Comparison of ENCODE assay signal across 13 cellular contexts in the genomic region with DNA sequence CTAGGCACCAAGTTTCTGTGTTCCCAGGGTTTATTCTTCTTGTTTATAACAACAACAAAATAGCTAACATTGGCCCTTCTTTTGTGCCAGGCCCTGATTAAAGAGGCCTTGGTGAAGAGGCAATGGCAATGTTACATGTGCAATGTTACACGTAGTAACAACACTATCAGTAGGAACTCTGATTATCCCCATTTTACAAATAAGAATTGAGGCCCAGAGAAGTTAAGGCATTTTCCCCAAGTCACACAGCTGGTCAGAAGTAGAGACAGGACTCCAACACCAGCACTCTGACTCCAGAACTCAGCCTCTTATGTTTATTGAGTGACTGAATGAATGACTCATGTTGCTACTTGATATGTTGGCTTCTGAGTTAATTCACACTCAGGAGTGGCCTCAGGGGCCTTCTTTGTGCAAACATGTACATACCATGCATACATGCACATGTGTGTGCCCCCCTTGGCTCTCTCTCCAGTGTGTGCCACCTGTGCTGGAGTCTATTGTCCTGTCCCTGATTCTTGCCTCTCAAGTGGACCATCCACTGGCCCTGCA.
A peak's percentile ranks its signal among the peaks of the same experiment; 100 is the strongest.
DNase-seq lines count a peak whose midpoint lies in the region; ATAC-seq, FAIRE-seq and TF ChIP-seq lines count a peak whose summit lies in the region.
"Had no signal": no experiment of that assay in that cellular context is flagged by ENCODE, and none has a peak within 500 bp of the region (broad histone marks: within the 10 kb centered on the region; RNA-seq: fewer than 3 reads in every experiment).

No MANE protein-coding gene starts in this region.

- H3K4me3 ChIP-seq in bronchial epithelial cell (ENCODE audit: low read depth, low read length) (no peak overlapping the region), osteoblast (ENCODE audit: insufficient read depth, low read length) (no peak overlapping the region)

- H3K36me3 ChIP-seq in bronchial epithelial cell (ENCODE audit: control insufficient read depth, insufficient read depth, low read length) (no peaks in the 10 kb centered on the region), osteoblast (ENCODE audit: insufficient read depth, low read length) (no peaks in the 10 kb centered on the region)

- H3K4me1 Mint-ChIP-seq in CD14-positive monocyte, result peaks cover 4% of the 10 kb centered on the region
- H3K4me1 Mint-ChIP-seq: CD8-positive, alpha-beta memory T cell had no signal

- H3K27ac ChIP-seq in osteoblast (ENCODE audit: low read depth, low read length), result no peak overlapping the region

- H3K9me3 ChIP-seq in osteoblast (ENCODE audit: low read depth, low read length), result no peaks in the 10 kb centered on the region

- peaks cover 0 to 7% (median under 1%) of the 10 kb centered on the region in 7 donors for H3K9me3 Mint-ChIP-seq in CD14-positive monocyte
- H3K9me3 Mint-ChIP-seq: T-cell had no signal

- H3K79me2 ChIP-seq in osteoblast (ENCODE audit: insufficient read depth, low read length), result no peaks in the 10 kb centered on the region

- no peak overlapping the region for H3K4me2 ChIP-seq in osteoblast (ENCODE audit: insufficient read depth, low read length)

- no peak for ATAC-seq in GM21360 (IDR thresholded peaks at IDR 0.05; ENCODE audit: unreplicated experiment)
- ATAC-seq: T-cell had no signal

- no peaks in the 10 kb centered on the region for H3K36me3 Mint-ChIP-seq in CD14-positive monocyte

- H3K4me1 ChIP-seq in osteoblast (ENCODE audit: insufficient read depth, low read length), result peaks cover 20% of the 10 kb centered on the region

- peak; percentile 26 for DNase-seq in CD14-positive monocyte (ENCODE audit: low spot score)
- DNase-seq in M059J (ENCODE audit: low read depth), result peak; percentile 37
- peak; percentile 25 for DNase-seq in bronchial epithelial cell (ENCODE audit: low read depth)
- peak; percentile 50 for DNase-seq in osteoblast (ENCODE audit: insufficient read length, low spot score, missing footprints)
- no peak for DNase-seq in NCI-H446 treated with DMSO at 0.1 percent for 48 hours (lab: John Stamatoyannopoulos, UW)
- no peak for DNase-seq in DMS 273 treated with DMSO at 0.1 percent for 48 hours (lab: John Stamatoyannopoulos, UW)
- DNase-seq: ACHN; CD8-positive, alpha-beta memory T cell; GOT3; NCI-H2029; NCI-H526; T-cell had no signal

- intact Hi-C loops in CD14-positive monocyte (cut with micrococcal nuclease), result no loop called here

- H3K27ac Mint-ChIP-seq in CD14-positive monocyte, result no peak overlapping the region
- H3K27ac Mint-ChIP-seq: T-cell had no signal

- FAIRE-seq in bronchial epithelial cell (lab: Jason Lieb, UNC), result no peak

- no peak overlapping the region for H2AFZ ChIP-seq in osteoblast (ENCODE audit: low read length)

- peaks cover 11% of the 10 kb centered on the region for H3K27me3 ChIP-seq in bronchial epithelial cell (ENCODE audit: control insufficient read depth, insufficient read depth, low read length)
- no peaks in the 10 kb centered on the region for H3K27me3 ChIP-seq in osteoblast (ENCODE audit: insufficient read depth, low read length)

- TF ChIP-seq CTCF in CD14-positive monocyte (IDR thresholded peaks at IDR 0.05) (no peak), bronchial epithelial cell (IDR thresholded peaks at IDR 0.05; ENCODE audit: insufficient read depth, low read length, severe bottlenecking) (no peak), osteoblast (IDR thresholded peaks at IDR 0.05; ENCODE audit: extremely low read depth, low read depth, low read length) (no peak)

- peaks cover 5 to 8% (median 8%) of the 10 kb centered on the region in 3 donors for H3K27me3 Mint-ChIP-seq in CD14-positive monocyte (ENCODE audit: low read depth in 3 of 3)
- H3K27me3 Mint-ChIP-seq: T-cell had no signal

- H4K20me1 ChIP-seq in osteoblast (ENCODE audit: insufficient read depth, low read length), result no peaks in the 10 kb centered on the region

- H3K4me3 Mint-ChIP-seq in CD14-positive monocyte, result no peak overlapping the region
- H3K4me3 Mint-ChIP-seq: CD8-positive, alpha-beta memory T cell; T-cell had no signal

Comparison
In these comparisons a context has a peak if more than half of its experiments do, and no peak if none do; other contexts are left out.
1. DNase-seq: peak in CD14-positive monocyte (single experiment), M059J (single experiment), bronchial epithelial cell (single experiment) and osteoblast (single experiment); none in NCI-H446 treated with DMSO at 0.1 percent for 48 hours (single experiment) and DMS 273 treated with DMSO at 0.1 percent for 48 hours (single experiment).